1 cellular context compared by ENCODE assay signal in the genomic region with DNA sequence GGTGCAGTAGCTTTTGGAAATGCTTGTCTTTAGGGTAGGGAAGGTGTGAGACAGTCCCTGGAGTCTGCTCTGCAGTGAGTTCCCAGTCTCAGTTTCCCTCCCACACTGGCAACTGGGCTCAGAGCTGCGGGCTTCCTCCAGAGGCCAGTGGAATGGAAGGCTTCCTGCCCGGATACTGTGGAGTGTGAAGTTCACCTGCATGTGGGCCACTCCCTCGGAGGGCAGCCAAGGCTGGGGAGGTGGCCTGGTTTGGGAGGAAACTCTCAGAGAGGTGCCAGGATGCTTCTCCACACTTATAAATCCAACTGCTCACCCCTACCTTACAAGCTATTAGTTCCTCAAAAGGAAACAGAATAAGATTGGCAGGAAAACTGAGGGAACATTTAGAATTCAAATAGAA.
A peak's percentile ranks its signal among the peaks of the same experiment; 100 is the strongest.
TF ChIP-seq lines count a peak whose summit lies in the region.

No MANE protein-coding gene starts in this region.

TF ChIP-seq in Ishikawa, 13 proteins besides CTCF, POLR2A, EP300 and RAD21 (continued from another document):
- TF ChIP-seq, protein P1, sequence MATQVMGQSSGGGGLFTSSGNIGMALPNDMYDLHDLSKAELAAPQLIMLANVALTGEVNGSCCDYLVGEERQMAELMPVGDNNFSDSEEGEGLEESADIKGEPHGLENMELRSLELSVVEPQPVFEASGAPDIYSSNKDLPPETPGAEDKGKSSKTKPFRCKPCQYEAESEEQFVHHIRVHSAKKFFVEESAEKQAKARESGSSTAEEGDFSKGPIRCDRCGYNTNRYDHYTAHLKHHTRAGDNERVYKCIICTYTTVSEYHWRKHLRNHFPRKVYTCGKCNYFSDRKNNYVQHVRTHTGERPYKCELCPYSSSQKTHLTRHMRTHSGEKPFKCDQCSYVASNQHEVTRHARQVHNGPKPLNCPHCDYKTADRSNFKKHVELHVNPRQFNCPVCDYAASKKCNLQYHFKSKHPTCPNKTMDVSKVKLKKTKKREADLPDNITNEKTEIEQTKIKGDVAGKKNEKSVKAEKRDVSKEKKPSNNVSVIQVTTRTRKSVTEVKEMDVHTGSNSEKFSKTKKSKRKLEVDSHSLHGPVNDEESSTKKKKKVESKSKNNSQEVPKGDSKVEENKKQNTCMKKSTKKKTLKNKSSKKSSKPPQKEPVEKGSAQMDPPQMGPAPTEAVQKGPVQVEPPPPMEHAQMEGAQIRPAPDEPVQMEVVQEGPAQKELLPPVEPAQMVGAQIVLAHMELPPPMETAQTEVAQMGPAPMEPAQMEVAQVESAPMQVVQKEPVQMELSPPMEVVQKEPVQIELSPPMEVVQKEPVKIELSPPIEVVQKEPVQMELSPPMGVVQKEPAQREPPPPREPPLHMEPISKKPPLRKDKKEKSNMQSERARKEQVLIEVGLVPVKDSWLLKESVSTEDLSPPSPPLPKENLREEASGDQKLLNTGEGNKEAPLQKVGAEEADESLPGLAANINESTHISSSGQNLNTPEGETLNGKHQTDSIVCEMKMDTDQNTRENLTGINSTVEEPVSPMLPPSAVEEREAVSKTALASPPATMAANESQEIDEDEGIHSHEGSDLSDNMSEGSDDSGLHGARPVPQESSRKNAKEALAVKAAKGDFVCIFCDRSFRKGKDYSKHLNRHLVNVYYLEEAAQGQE (IDR thresholded peaks at IDR 0.05; ENCODE audit: low read depth), result no peak
- TF ChIP-seq ZBTB7A (IDR thresholded peaks at IDR 0.05; ENCODE audit: low read depth) (no peak), EGR1 (IDR thresholded peaks at IDR 0.05) (no peak), CREB1 (IDR thresholded peaks at IDR 0.05; ENCODE audit: low read depth) (no peak), TAF1 (IDR thresholded peaks at IDR 0.05; ENCODE audit: low read depth) (no peak), FOXM1 (IDR thresholded peaks at IDR 0.05; ENCODE audit: borderline replicate concordance, low read depth) (no peak), NFIC (IDR thresholded peaks at IDR 0.05) (0 out of 2 replicates have a peak, but pooled peaks have one; percentile 26)
- TF ChIP-seq, protein P2, sequence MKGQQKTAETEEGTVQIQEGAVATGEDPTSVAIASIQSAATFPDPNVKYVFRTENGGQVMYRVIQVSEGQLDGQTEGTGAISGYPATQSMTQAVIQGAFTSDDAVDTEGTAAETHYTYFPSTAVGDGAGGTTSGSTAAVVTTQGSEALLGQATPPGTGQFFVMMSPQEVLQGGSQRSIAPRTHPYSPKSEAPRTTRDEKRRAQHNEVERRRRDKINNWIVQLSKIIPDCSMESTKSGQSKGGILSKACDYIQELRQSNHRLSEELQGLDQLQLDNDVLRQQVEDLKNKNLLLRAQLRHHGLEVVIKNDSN (IDR thresholded peaks at IDR 0.05), result no peak
TF ChIP-seq in Ishikawa: peak in this region for 2.
